22 cellular contexts compared by ENCODE assay signal in the genomic region with DNA sequence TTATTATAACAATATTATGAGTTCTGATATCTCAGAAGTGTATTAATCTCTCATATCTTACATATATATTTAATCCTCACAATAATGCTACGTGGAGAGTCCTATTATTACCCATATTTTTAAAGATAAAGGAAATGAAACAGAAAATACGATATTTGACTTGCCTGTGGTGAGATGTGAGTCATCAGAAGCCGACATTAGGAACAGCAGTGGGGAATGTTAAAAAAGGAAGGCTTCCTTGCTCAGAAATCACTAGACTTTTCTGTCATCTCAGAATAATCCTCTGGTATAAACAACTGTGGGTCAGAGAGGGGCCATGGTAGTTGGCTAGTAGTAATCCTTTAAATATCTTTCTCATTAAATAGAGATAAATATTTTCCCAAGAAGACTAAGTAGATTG.
DNase-seq lines count a peak whose midpoint lies in the region; ATAC-seq, FAIRE-seq and TF ChIP-seq lines count a peak whose summit lies in the region.
"Had no signal": no experiment of that assay in that cellular context is flagged by ENCODE, and none has a peak within 500 bp of the region (broad histone marks: within the 10 kb centered on the region; RNA-seq: fewer than 3 reads in every experiment).

No MANE protein-coding gene starts in this region.

- H3K27me3 ChIP-seq in osteoblast (ENCODE audit: insufficient read depth, low read length): no peaks in the 10 kb centered on the region
- H3K27me3 ChIP-seq: BLaER1 had no signal

- H3K4me3 ChIP-seq in retinal pigment epithelial cell (ENCODE audit: low read length): no peak overlapping the region
- H3K4me3 ChIP-seq in osteoblast (ENCODE audit: insufficient read depth, low read length): no peak overlapping the region
- H3K4me3 ChIP-seq: BLaER1 had no signal

- intact Hi-C loops in natural killer cell (cut with micrococcal nuclease): no loop called here

- TF ChIP-seq CTCF in retinal pigment epithelial cell (conservative IDR thresholded peaks at IDR 0.05; ENCODE audit: low read depth, low read length) (no peak), osteoblast (IDR thresholded peaks at IDR 0.05; ENCODE audit: extremely low read depth, low read depth, low read length) (no peak), natural killer cell (IDR thresholded peaks at IDR 0.05) (no peak)

- H3K4me1 ChIP-seq in osteoblast (ENCODE audit: insufficient read depth, low read length): no peaks in the 10 kb centered on the region
- H3K4me1 ChIP-seq: BLaER1 had no signal

- peak; percentile 68 for FAIRE-seq in RCC 7860 (lab: Jason Lieb, UNC)

- H3K4me2 ChIP-seq in osteoblast (ENCODE audit: insufficient read depth, low read length): no peak overlapping the region
- H3K4me2 ChIP-seq: BLaER1 had no signal

- DNase-seq in NOMO-1 treated with DMSO at 0.1 percent for 48 hours (lab: John Stamatoyannopoulos, UW; ENCODE audit: unreplicated experiment) (peak; percentile 30), NOMO-1 treated with dmso at 0.1 percent for 144 hours (lab: John Stamatoyannopoulos, UW; ENCODE audit: unreplicated experiment) (no peak), RCC 7860 (ENCODE audit: low spot score) (no peak), retinal pigment epithelial cell (ENCODE audit: low read depth) (peak; percentile 75), osteoblast (ENCODE audit: insufficient read length, low spot score, missing footprints) (no peak), natural killer cell (no peak), G401 (ENCODE audit: low spot score) (no peak)
- DNase-seq: activated CD8-positive, alpha-beta T cell treated with anti-CD3 and anti-CD28 coated beads for 36 hours; activated naive CD8-positive, alpha-beta T cell treated with anti-CD3 and anti-CD28 coated beads, Interleukin-2, amount 50 U/mL, for 24 hours; activated T-cell treated with anti-CD3 and anti-CD28 coated beads, Interleukin-2, amount 50 U/mL, for 72 hours; DMS 273 treated with DMSO at 0.1 percent for 48 hours; GF-D8; hippocampal formation; kidney glomerular epithelial cell; right cardiac atrium; stimulated activated naive CD4-positive, alpha-beta T cell treated with Interleukin-2 at 50 U/mL for 16 hours; T-helper 1 cell had no signal

- no peak overlapping the region for H2AFZ ChIP-seq in osteoblast (ENCODE audit: low read length)

- no peaks in the 10 kb centered on the region for H4K20me1 ChIP-seq in osteoblast (ENCODE audit: insufficient read depth, low read length)
- H4K20me1 ChIP-seq: BLaER1 had no signal

- peaks cover 13 to 16% of the 10 kb centered on the region in 2 donors for H3K9me3 Mint-ChIP-seq in natural killer cell

- no peak overlapping the region for H3K27ac ChIP-seq in osteoblast (ENCODE audit: low read depth, low read length)
- H3K27ac ChIP-seq: 22Rv1, BLaER1 had no signal

- H3K36me3 Mint-ChIP-seq in natural killer cell: peaks cover 9% of the 10 kb centered on the region
- H3K36me3 Mint-ChIP-seq: type B pancreatic cell had no signal

- H3K79me2 ChIP-seq in osteoblast (ENCODE audit: insufficient read depth, low read length): no peaks in the 10 kb centered on the region

- in situ Hi-C loops in G401 (cut with HindIII; ENCODE audit: low sequenced_read_pairs): no loop called here

- no peak overlapping the region for H3K27ac Mint-ChIP-seq in natural killer cell
- H3K27ac Mint-ChIP-seq: activated CD8-positive, alpha-beta T cell treated with anti-CD3 and anti-CD28 coated beads for 36 hours; activated naive CD8-positive, alpha-beta T cell treated with anti-CD3 and anti-CD28 coated beads, Interleukin-2, amount 50 U/mL, for 24 hours; activated T-cell treated with anti-CD3 and anti-CD28 coated beads, Interleukin-2, amount 50 U/mL, for 72 hours; type B pancreatic cell had no signal

- H3K4me3 Mint-ChIP-seq in natural killer cell: no peak overlapping the region
- H3K4me3 Mint-ChIP-seq: activated CD8-positive, alpha-beta T cell treated with anti-CD3 and anti-CD28 coated beads for 36 hours; activated naive CD8-positive, alpha-beta T cell treated with anti-CD3 and anti-CD28 coated beads, Interleukin-2, amount 50 U/mL, for 24 hours; activated T-cell treated with anti-CD3 and anti-CD28 coated beads, Interleukin-2, amount 50 U/mL, for 72 hours; neural crest cell; type B pancreatic cell had no signal

- no peaks in the 10 kb centered on the region for H3K36me3 ChIP-seq in osteoblast (ENCODE audit: insufficient read depth, low read length)
- H3K36me3 ChIP-seq: BLaER1 had no signal

- no peaks in the 10 kb centered on the region for H3K27me3 Mint-ChIP-seq in natural killer cell (ENCODE audit: low read depth in 2 of 2)
- H3K27me3 Mint-ChIP-seq: activated CD8-positive, alpha-beta T cell treated with anti-CD3 and anti-CD28 coated beads for 36 hours; activated naive CD8-positive, alpha-beta T cell treated with anti-CD3 and anti-CD28 coated beads, Interleukin-2, amount 50 U/mL, for 24 hours; type B pancreatic cell had no signal

- ATAC-seq in HG03432 (IDR thresholded peaks at IDR 0.05; ENCODE audit: unreplicated experiment) (peak; percentile 91), natural killer cell (no peak)
- ATAC-seq: activated CD8-positive, alpha-beta T cell treated with anti-CD3 and anti-CD28 coated beads for 36 hours; activated naive CD8-positive, alpha-beta T cell treated with anti-CD3 and anti-CD28 coated beads, Interleukin-2, amount 50 U/mL, for 24 hours; activated T-cell treated with anti-CD3 and anti-CD28 coated beads, Interleukin-2, amount 50 U/mL, for 72 hours; right cardiac atrium had no signal

- no peaks in the 10 kb centered on the region for H3K4me1 Mint-ChIP-seq in natural killer cell
- H3K4me1 Mint-ChIP-seq: activated naive CD8-positive, alpha-beta T cell treated with anti-CD3 and anti-CD28 coated beads, Interleukin-2, amount 50 U/mL, for 24 hours; neural crest cell had no signal

- H3K9me3 ChIP-seq in osteoblast (ENCODE audit: low read depth, low read length): no peaks in the 10 kb centered on the region

Comparison
In these comparisons a context has a peak if more than half of its experiments do, and no peak if none do; other contexts are left out.
1. DNase-seq: peak in NOMO-1 treated with DMSO at 0.1 percent for 48 hours (single experiment) and retinal pigment epithelial cell (single experiment); none in NOMO-1 treated with dmso at 0.1 percent for 144 hours (single experiment), RCC 7860 (single experiment), osteoblast (single experiment), natural killer cell (single experiment) and G401 (single experiment).